ENCODE assay signal across 14 cellular contexts in the genomic region with DNA sequence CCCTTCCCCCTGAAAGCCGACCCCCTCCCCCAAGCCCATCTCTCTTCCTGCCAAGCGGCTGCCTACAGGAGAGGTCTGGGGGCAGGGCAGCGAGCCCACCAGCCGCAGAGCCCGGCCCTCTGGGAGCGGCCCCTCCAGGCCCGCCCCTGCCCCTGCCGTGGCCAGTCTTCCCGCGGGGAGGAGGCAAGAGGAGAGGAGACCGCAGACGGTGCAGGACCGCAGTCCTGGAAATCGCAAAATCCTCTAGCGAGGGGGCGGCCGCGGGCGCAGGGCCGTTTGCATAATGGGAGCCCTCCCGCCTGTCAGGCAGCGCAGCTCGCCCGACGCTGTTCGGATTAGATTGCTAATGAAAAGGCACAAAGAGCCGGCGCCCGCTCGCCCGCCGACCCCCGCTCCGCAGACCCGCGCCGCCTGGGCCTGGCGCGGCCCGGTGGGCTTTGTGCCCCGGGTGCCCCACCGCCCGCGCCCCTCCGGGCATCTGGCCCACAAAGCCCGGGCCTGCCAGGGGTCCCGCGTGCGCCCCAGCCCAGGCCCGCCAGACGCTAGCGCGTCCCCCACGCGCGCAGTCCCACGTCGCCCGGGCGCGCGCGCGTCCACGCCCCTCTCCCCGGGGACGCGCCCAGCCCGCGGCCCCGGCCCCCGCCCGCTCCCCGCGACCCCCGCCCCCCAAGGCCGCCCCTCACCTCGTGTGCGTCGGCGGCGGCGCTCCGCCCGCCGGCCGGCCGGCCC. TPM values are rescaled to one million over a fixed set of nuclear protein-coding genes. Genes with fewer than 3 reads are reported as not detected.
A peak's percentile ranks its signal among the peaks of the same experiment; 100 is the strongest.
DNase-seq lines count a peak whose midpoint lies in the region; ATAC-seq and TF ChIP-seq lines count a peak whose summit lies in the region.
"Not testable (repeated sequence)": the region's sequence is repeated elsewhere in the genome, so short reads cannot be mapped to it uniquely, and the experiment has no call there.
"Had no signal": no experiment of that assay in that cellular context is flagged by ENCODE, and none has a peak within 500 bp of the region (broad histone marks: within the 10 kb centered on the region; RNA-seq: fewer than 3 reads in every experiment).

No MANE protein-coding gene starts in this region.

- H3K4me2 ChIP-seq in IMR-90 (ENCODE audit: low read depth, low read length), result not testable (repeated sequence)

- H3K27me3 Mint-ChIP-seq in activated CD8-positive, alpha-beta memory T cell treated with anti-CD3 and anti-CD28 coated beads, Interleukin-2, amount 10 ng/mL, durations not matched to agents 7 days and 5 days; stimulated activated naive B cell treated with anti-CD40 and anti-IgM and Interleukin-4, amounts not matched to agents 10 μg/mL and 1 μg/mL and 100 μg/mL, for 72 hours: not testable (repeated sequence)

- H4K20me1 ChIP-seq in IMR-90 (ENCODE audit: insufficient read depth, low read length), result not testable (repeated sequence)

- not testable (repeated sequence) for TF ChIP-seq CTCF in IMR-90 (conservative IDR thresholded peaks at IDR 0.05; ENCODE audit: low read depth, low read length)

- not testable (repeated sequence) for H2AK9ac ChIP-seq in IMR-90 (replicated peaks; ENCODE audit: low read depth, low read length, poor library complexity)

- H3K14ac ChIP-seq in IMR-90 (replicated peaks; ENCODE audit: low read depth, low read length), result not testable (repeated sequence)

- intact Hi-C loops in IMR-90 (cut with micrococcal nuclease); left ventricle myocardium superior (cut with micrococcal nuclease): not testable (repeated sequence)

- H2BK5ac ChIP-seq in IMR-90 (ENCODE audit: low read depth, low read length, poor library complexity, severe bottlenecking), result not testable (repeated sequence)

- DNase-seq in IMR-90; activated CD8-positive, alpha-beta memory T cell treated with anti-CD3 and anti-CD28 coated beads, Interleukin-2, amount 10 ng/mL, durations not matched to agents 7 days and 5 days; left ventricle myocardium superior; stimulated activated naive B cell treated with anti-CD40 and anti-IgM and Interleukin-4, amounts not matched to agents 10 μg/mL and 1 μg/mL and 100 μg/mL, for 72 hours: not testable (repeated sequence)

- H3K9me3 ChIP-seq in IMR-90 (ENCODE audit: control insufficient read depth, insufficient read depth, low read length), result not testable (repeated sequence)

- not testable (repeated sequence) for BruUV-seq in IMR-90 (replicated peaks; lab: Mats Ljungman, UMichigan)

- H3K9me1 ChIP-seq in IMR-90 (ENCODE audit: insufficient read depth, low read length), result not testable (repeated sequence)

- H2BK15ac ChIP-seq in IMR-90 (ENCODE audit: low read depth, low read length), result not testable (repeated sequence)

- not testable (repeated sequence) for H3K9me3 Mint-ChIP-seq in activated CD8-positive, alpha-beta memory T cell treated with anti-CD3 and anti-CD28 coated beads, Interleukin-2, amount 10 ng/mL, durations not matched to agents 7 days and 5 days (ENCODE audit: low read depth); stimulated activated naive B cell treated with anti-CD40 and anti-IgM and Interleukin-4, amounts not matched to agents 10 μg/mL and 1 μg/mL and 100 μg/mL, for 72 hours

- H2BK20ac ChIP-seq in IMR-90 (ENCODE audit: low read depth, low read length), result not testable (repeated sequence)

- H3K4me1 Mint-ChIP-seq in activated CD8-positive, alpha-beta memory T cell treated with anti-CD3 and anti-CD28 coated beads, Interleukin-2, amount 10 ng/mL, durations not matched to agents 7 days and 5 days; stimulated activated naive B cell treated with anti-CD40 and anti-IgM and Interleukin-4, amounts not matched to agents 10 μg/mL and 1 μg/mL and 100 μg/mL, for 72 hours: not testable (repeated sequence)

- not testable (repeated sequence) for H3K23ac ChIP-seq in IMR-90 (ENCODE audit: low read depth, low read length)

- not testable (repeated sequence) for H2AFZ ChIP-seq in IMR-90 (replicated peaks; ENCODE audit: low read length, poor library complexity)

- H3K4me3 Mint-ChIP-seq in activated CD8-positive, alpha-beta memory T cell treated with anti-CD3 and anti-CD28 coated beads, Interleukin-2, amount 10 ng/mL, durations not matched to agents 7 days and 5 days; stimulated activated naive B cell treated with anti-CD40 and anti-IgM and Interleukin-4, amounts not matched to agents 10 μg/mL and 1 μg/mL and 100 μg/mL, for 72 hours: not testable (repeated sequence)

- in situ Hi-C loops in IMR-90 (cut with MboI; ENCODE audit: low sequenced_read_pairs), result not testable (repeated sequence)

- not testable (repeated sequence) for H3K4me3 ChIP-seq in IMR-90 (ENCODE audit: insufficient read depth, low read depth, low read length)

- H4K91ac ChIP-seq in IMR-90 (ENCODE audit: insufficient read depth, low read depth, low read length), result not testable (repeated sequence)

- not testable (repeated sequence) for H3K27ac Mint-ChIP-seq in activated CD8-positive, alpha-beta memory T cell treated with anti-CD3 and anti-CD28 coated beads, Interleukin-2, amount 10 ng/mL, durations not matched to agents 7 days and 5 days; stimulated activated naive B cell treated with anti-CD40 and anti-IgM and Interleukin-4, amounts not matched to agents 10 μg/mL and 1 μg/mL and 100 μg/mL, for 72 hours

- H4K8ac ChIP-seq in IMR-90 (ENCODE audit: low read depth in 2 of 2, low read length in 2 of 2), result not testable (repeated sequence)

- not testable (repeated sequence) for H4K5ac ChIP-seq in IMR-90 (ENCODE audit: low read depth, low read length)

- not testable (repeated sequence) for H2BK120ac ChIP-seq in IMR-90 (ENCODE audit: low read depth, low read length)

- not testable (repeated sequence) for TF ChIP-seq POLR2A in IMR-90 (IDR thresholded peaks at IDR 0.05; ENCODE audit: low read depth, low read length)

- H3K4me1 ChIP-seq in IMR-90 (ENCODE audit: control insufficient read depth, insufficient read depth, low read length), result not testable (repeated sequence)

- TF ChIP-seq RAD21 in IMR-90 (IDR thresholded peaks at IDR 0.05; ENCODE audit: low read length), result not testable (repeated sequence)

- H2AK5ac ChIP-seq in IMR-90 (ENCODE audit: low read depth, low read length), result not testable (repeated sequence)

- not testable (repeated sequence) for H3K27ac ChIP-seq in IMR-90 (ENCODE audit: insufficient read depth, low read length)

- peak; percentile 6 for ATAC-seq in GM18520 (IDR thresholded peaks at IDR 0.05; ENCODE audit: unreplicated experiment)
- ATAC-seq in GM19468 (IDR thresholded peaks at IDR 0.05; ENCODE audit: extremely low read depth, unreplicated experiment), result peak; percentile 23
- peak; percentile 41 for ATAC-seq in HG02623 (IDR thresholded peaks at IDR 0.05; ENCODE audit: unreplicated experiment)
- ATAC-seq in HG03103 (IDR thresholded peaks at IDR 0.05; ENCODE audit: low read depth, unreplicated experiment), result peak; percentile 33
- peak; percentile 63 for ATAC-seq in IMR-90 (ENCODE audit: low read depth)
- peak; percentile 47 for ATAC-seq in activated CD8-positive, alpha-beta memory T cell treated with anti-CD3 and anti-CD28 coated beads, Interleukin-2, amount 10 ng/mL, durations not matched to agents 7 days and 5 days
- ATAC-seq in left ventricle myocardium superior, result peak; percentile 7
- peak; percentile 40 to 48 for ATAC-seq in stimulated activated naive B cell treated with anti-CD40 and anti-IgM and Interleukin-4, amounts not matched to agents 10 μg/mL and 1 μg/mL and 100 μg/mL, for 72 hours (replicated peaks)

- dilution Hi-C loops in IMR-90 (cut with HindIII; ENCODE audit: low sequenced_read_pairs, unreplicated experiment), result not testable (repeated sequence)

- H3K18ac ChIP-seq in IMR-90 (ENCODE audit: low read depth, low read length), result not testable (repeated sequence)

- H3K4ac ChIP-seq in IMR-90 (ENCODE audit: low read depth, low read length), result not testable (repeated sequence)

- not testable (repeated sequence) for H3K56ac ChIP-seq in IMR-90 (ENCODE audit: extremely low read depth, insufficient read depth, low read length)

- H3K36me3 Mint-ChIP-seq in activated CD8-positive, alpha-beta memory T cell treated with anti-CD3 and anti-CD28 coated beads, Interleukin-2, amount 10 ng/mL, durations not matched to agents 7 days and 5 days; stimulated activated naive B cell treated with anti-CD40 and anti-IgM and Interleukin-4, amounts not matched to agents 10 μg/mL and 1 μg/mL and 100 μg/mL, for 72 hours: not testable (repeated sequence)

- not testable (repeated sequence) for H3K9ac ChIP-seq in IMR-90 (ENCODE audit: low read depth, low read length)

- POLR2A ChIA-PET in IMR-90 (lab: Charles Lee; ENCODE audit: unreplicated experiment), result not testable (repeated sequence)

- H3K27me3 ChIP-seq in IMR-90 (ENCODE audit: control insufficient read depth, insufficient read depth, low read length), result not testable (repeated sequence)

- WGBS in IMR-90 (ENCODE audit: extremely low coverage in 2 of 2, insufficient read length in 1 of 2), 2 experiments, result no CpG with 5 or more reads among the region's 88 CpGs

- CTCF ChIA-PET in IMR-90 (lab: Yijun Ruan, JAX); activated CD8-positive, alpha-beta memory T cell treated with anti-CD3 and anti-CD28 coated beads, Interleukin-2, amount 10 ng/mL, durations not matched to agents 7 days and 5 days (lab: Charles Lee): not testable (repeated sequence)

- H3K79me1 ChIP-seq in IMR-90 (ENCODE audit: low read depth in 1 of 2, low read length in 2 of 2), result not testable (repeated sequence)

- not testable (repeated sequence) for H3K36me3 ChIP-seq in IMR-90 (ENCODE audit: control insufficient read depth, insufficient read depth, low read length)

RNA-seq across cellular contexts. Expression of gene RIMBP3, which starts 34.5 kb away (rescaled TPM):
- total RNA-seq in IMR-90 (2012; rRNA removed), result 0.28 and 0.54 TPM in 2 replicates
- polyA plus RNA-seq in IMR-90 (2012; rRNA removed), result 0.20 and 0.21 TPM in 2 replicates
- polyA plus RNA-seq in IMR-90 (2012; cell fraction: cytosol; rRNA removed), result 0.11 and 0.18 TPM in 2 replicates
- polyA plus RNA-seq in IMR-90 (2012; cell fraction: nucleus; rRNA removed; ENCODE audit: low replicate concordance), result 0.11 and 0.20 TPM in 2 replicates
- under 1 TPM; 0.28 to 0.35 TPM for total RNA-seq in activated CD8-positive, alpha-beta memory T cell treated with anti-CD3 and anti-CD28 coated beads, Interleukin-2, amount 10 ng/mL, durations not matched to agents 7 days and 5 days
- total RNA-seq in left ventricle myocardium superior, result 0.20 TPM

RNA-seq across cellular contexts. Expression of gene TMEM191B, which starts 49.7 kb away (rescaled TPM):
- total RNA-seq in IMR-90 (2012; rRNA removed) (0.28 TPM in 1 of 2 replicates, not detected in the other), left ventricle myocardium superior (0.59 TPM)
- polyA plus RNA-seq in IMR-90 (2012; rRNA removed), result 0.80 and 1.8 TPM in 2 replicates
- polyA plus RNA-seq in IMR-90 (2012; cell fraction: cytosol; rRNA removed), result 0.27 and 1.1 TPM in 2 replicates
- polyA plus RNA-seq in IMR-90 (2012; cell fraction: nucleus; rRNA removed; ENCODE audit: low replicate concordance), result 4.1 and 7.1 TPM in 2 replicates
- total RNA-seq in activated CD8-positive, alpha-beta memory T cell treated with anti-CD3 and anti-CD28 coated beads, Interleukin-2, amount 10 ng/mL, durations not matched to agents 7 days and 5 days, result 1 to 10 TPM; 1.6 to 2.8 TPM
- total RNA-seq: urinary bladder had no signal

RNA-seq across cellular contexts. Expression of gene GGTLC3, which starts 59.3 kb away (rescaled TPM):
- total RNA-seq in IMR-90 (2012; rRNA removed) (not detected in 2 replicates), left ventricle myocardium superior (not detected)
- polyA plus RNA-seq in IMR-90 (2012; rRNA removed), result not detected in 2 replicates
- polyA plus RNA-seq in IMR-90 (2012; cell fraction: cytosol; rRNA removed), result not detected in 2 replicates
- not detected in 2 replicates for polyA plus RNA-seq in IMR-90 (2012; cell fraction: nucleus; rRNA removed; ENCODE audit: low replicate concordance)
- not detected for total RNA-seq in activated CD8-positive, alpha-beta memory T cell treated with anti-CD3 and anti-CD28 coated beads, Interleukin-2, amount 10 ng/mL, durations not matched to agents 7 days and 5 days
- total RNA-seq: CD8-positive, alpha-beta memory T cell; H7; hepatocyte; posterior vena cava; Right ventricle myocardium inferior; urinary bladder had no signal
- polyA plus RNA-seq: CD8-positive, alpha-beta memory T cell; hepatocyte; urinary bladder had no signal

Comparison
In these comparisons a context has a peak if more than half of its experiments do, and no peak if none do; other contexts are left out.
1. ATAC-seq: peak in every context shown above with its lines; median percentile 63 in IMR-90; 47 in activated CD8-positive, alpha-beta memory T cell treated with anti-CD3 and anti-CD28 coated beads, Interleukin-2, amount 10 ng/mL, durations not matched to agents 7 days and 5 days; 44 in stimulated activated naive B cell treated with anti-CD40 and anti-IgM and Interleukin-4, amounts not matched to agents 10 μg/mL and 1 μg/mL and 100 μg/mL, for 72 hours; 41 in HG02623; 33 in HG03103; 23 in GM19468; 7 in left ventricle myocardium superior; 6 in GM18520.